In genomic region chr10:36280396-36280795, GRCh38 we compare ENCODE assay signal across 27 cellular contexts.
DNase-seq lines count a peak whose midpoint lies in the region; ATAC-seq and TF ChIP-seq lines count a peak whose summit lies in the region.
"Had no signal": no experiment of that assay in that cellular context is flagged by ENCODE, and none has a peak within 500 bp of the region (broad histone marks: within the 10 kb centered on the region; RNA-seq: fewer than 3 reads in every experiment).

No MANE protein-coding gene starts in this region.

- H4K8ac ChIP-seq in mesendoderm (ENCODE audit: low read depth, low read length), result no peak overlapping the region

- peaks cover 13% of the 10 kb centered on the region for H3K9me3 Mint-ChIP-seq in activated naive CD8-positive, alpha-beta T cell treated with anti-CD3 and anti-CD28 coated beads for 36 hours

- H2BK120ac ChIP-seq in mesendoderm (ENCODE audit: low read depth, low read length), result no peak overlapping the region

- H3K36me3 ChIP-seq in cardiac muscle cell, result no peaks in the 10 kb centered on the region
- no peaks in the 10 kb centered on the region for H3K36me3 ChIP-seq in heart left ventricle
- H3K36me3 ChIP-seq in mesendoderm (ENCODE audit: control insufficient read depth, insufficient read depth, low read length), result no peaks in the 10 kb centered on the region
- no peaks in the 10 kb centered on the region for H3K36me3 ChIP-seq in prostate gland
- H3K36me3 ChIP-seq: esophagus muscularis mucosa, heart right ventricle, thoracic aorta had no signal

- DNase-seq in cardiac muscle cell (ENCODE audit: low read depth in 1 of 2, low spot score in 1 of 2) (peak; percentile 22 to 44), heart left ventricle (no peak), astrocyte of the spinal cord (ENCODE audit: low read depth, low spot score) (peak; percentile 35), mesendoderm (peak; percentile 62), NCI-H345 treated with DMSO at 0.1 percent for 48 hours (lab: John Stamatoyannopoulos, UW; ENCODE audit: unreplicated experiment) (no peak), prostate gland (ENCODE audit: low spot score) (no peak), T-helper 2 cell (no peak)
- DNase-seq in activated naive CD8-positive, alpha-beta T cell treated with anti-CD3 and anti-CD28 coated beads for 36 hours, result no peak
- DNase-seq: 8988T; activated CD4-positive, alpha-beta memory T cell treated with anti-CD3 and anti-CD28 coated beads, Interleukin-2, amount 10 ng/mL, durations not matched to agents 7 days and 5 days; activated T-cell treated with anti-CD3 and anti-CD28 coated beads, Interleukin-2, amount 50 U/mL, for 48 hours; central memory CD4-positive, alpha-beta T cell; DMS79 treated with DMSO at 0.1 percent for 48 hours; effector CD4-positive, alpha-beta T cell; H9; heart right ventricle; KBM-7; natural killer cell; NCI-H2029 treated with DMSO at 0.1 percent for 48 hours; NCI-H510A; stimulated activated CD4-positive, alpha-beta T cell treated with anti-CD3 and anti-CD28 coated beads, Interleukin-12 subunit alpha, Interleukin-12 subunit beta, amount 100 ng/mL, for 4 hours had no signal

- no peak for ATAC-seq in heart left ventricle
- ATAC-seq: heart right ventricle, natural killer cell, WTC11 had no signal

- H3K27ac ChIP-seq in cardiac muscle cell, result peak overlapping the region; percentile 53
- no peak overlapping the region for H3K27ac ChIP-seq in heart left ventricle
- H3K27ac ChIP-seq in mesendoderm (ENCODE audit: low read depth, low read length), result no peak overlapping the region
- no peak overlapping the region for H3K27ac ChIP-seq in prostate gland
- H3K27ac ChIP-seq: esophagus muscularis mucosa, heart right ventricle, thoracic aorta had no signal

- no peak overlapping the region for H3K9ac ChIP-seq in mesendoderm (ENCODE audit: low read length)

- no peak overlapping the region for H2AK5ac ChIP-seq in mesendoderm (ENCODE audit: low read length)

- no peak for TF ChIP-seq CTCF in cardiac muscle cell (IDR thresholded peaks at IDR 0.05; ENCODE audit: low read depth, low read length)
- no peak for TF ChIP-seq CTCF in heart left ventricle (IDR thresholded peaks at IDR 0.05)
- no peak for TF ChIP-seq CTCF in astrocyte of the spinal cord (IDR thresholded peaks at IDR 0.05; ENCODE audit: low read depth, low read length)
- no peak for TF ChIP-seq CTCF in prostate gland (IDR thresholded peaks at IDR 0.05)

- no peak overlapping the region for H2BK15ac ChIP-seq in mesendoderm (replicated peaks; ENCODE audit: low read depth)

- H3K27me3 Mint-ChIP-seq in activated naive CD8-positive, alpha-beta T cell treated with anti-CD3 and anti-CD28 coated beads for 36 hours, result no peaks in the 10 kb centered on the region
- H3K27me3 Mint-ChIP-seq: activated CD4-positive, alpha-beta memory T cell treated with anti-CD3 and anti-CD28 coated beads, Interleukin-2, amount 10 ng/mL, durations not matched to agents 7 days and 5 days; activated naive CD8-positive, alpha-beta T cell; progenitor cell of endocrine pancreas had no signal

- H3K23ac ChIP-seq in mesendoderm (ENCODE audit: low read length), result no peak overlapping the region

- no peak overlapping the region for H3K18ac ChIP-seq in mesendoderm (ENCODE audit: low read length)

- peaks cover 6% of the 10 kb centered on the region for H3K4me1 ChIP-seq in cardiac muscle cell (ENCODE audit: low read depth)
- no peaks in the 10 kb centered on the region for H3K4me1 ChIP-seq in heart left ventricle
- H3K4me1 ChIP-seq in mesendoderm (ENCODE audit: control insufficient read depth, low read depth, low read length), result no peaks in the 10 kb centered on the region
- no peaks in the 10 kb centered on the region for H3K4me1 ChIP-seq in prostate gland (replicated peaks)
- H3K4me1 ChIP-seq: heart right ventricle had no signal

- H3K4me2 ChIP-seq in mesendoderm (ENCODE audit: low read length), result no peak overlapping the region

- intact Hi-C loops in heart left ventricle (cut with DNase I) (loop anchor here in 1 of 10 donors (10.0 kb wide), 1 partner anchor 86 kb away; no protein-coding TSS in a partner anchor), prostate gland (cut with DNase I) (no loop called here)

- H3K4me3 ChIP-seq in cardiac muscle cell (no peak overlapping the region), heart left ventricle (no peak overlapping the region), astrocyte of the spinal cord (ENCODE audit: low read depth, low read length) (no peak overlapping the region), mesendoderm (ENCODE audit: low read length) (no peak overlapping the region), prostate gland (no peak overlapping the region)
- H3K4me3 ChIP-seq: esophagus muscularis mucosa, heart right ventricle, thoracic aorta had no signal

- no peak overlapping the region for H2BK5ac ChIP-seq in mesendoderm (ENCODE audit: low read length)

- no peak overlapping the region for H3K56ac ChIP-seq in mesendoderm (ENCODE audit: low read length)

- WGBS in heart left ventricle, 4 donors, result 56 to 84% (median 72%) methylated on average over 1 of the region's 1 CpG
- WGBS in mesendoderm (ENCODE audit: extremely low coverage, insufficient coverage, low lambda C conversion rate), result no CpG with 5 or more reads among the region's 1 CpG
- 48% methylated on average over 1 of the region's 1 CpG for WGBS in prostate gland

- no peaks in the 10 kb centered on the region for H3K27me3 ChIP-seq in cardiac muscle cell
- no peaks in the 10 kb centered on the region for H3K27me3 ChIP-seq in heart left ventricle
- H3K27me3 ChIP-seq in mesendoderm (ENCODE audit: insufficient read depth, low read length, poor library complexity), result no peaks in the 10 kb centered on the region
- H3K27me3 ChIP-seq in prostate gland (replicated peaks; ENCODE audit: insufficient read depth), result no peaks in the 10 kb centered on the region
- H3K27me3 ChIP-seq: esophagus muscularis mucosa, heart right ventricle had no signal

- H3K4ac ChIP-seq in mesendoderm (ENCODE audit: low read depth, low read length), result no peak overlapping the region

- TF ChIP-seq POLR2A in heart left ventricle (IDR thresholded peaks at IDR 0.05) (no peak), prostate gland (IDR thresholded peaks at IDR 0.05) (no peak)

- H3K36me3 Mint-ChIP-seq in activated naive CD8-positive, alpha-beta T cell treated with anti-CD3 and anti-CD28 coated beads for 36 hours, result no peaks in the 10 kb centered on the region
- H3K36me3 Mint-ChIP-seq: activated naive CD8-positive, alpha-beta T cell; CD14-positive monocyte; natural killer cell had no signal

- H3K79me2 ChIP-seq in mesendoderm (ENCODE audit: control insufficient read depth, insufficient read depth, low read length), result no peaks in the 10 kb centered on the region

- H4K5ac ChIP-seq in mesendoderm (ENCODE audit: low read length), result no peak overlapping the region

- H3K4me3 Mint-ChIP-seq in activated naive CD8-positive, alpha-beta T cell treated with anti-CD3 and anti-CD28 coated beads for 36 hours, result no peak overlapping the region
- H3K4me3 Mint-ChIP-seq: activated CD4-positive, alpha-beta memory T cell treated with anti-CD3 and anti-CD28 coated beads, Interleukin-2, amount 10 ng/mL, durations not matched to agents 7 days and 5 days; activated naive CD8-positive, alpha-beta T cell; CD14-positive monocyte; H9; natural killer cell; WTC11 had no signal

- H3K9me3 ChIP-seq in cardiac muscle cell (ENCODE audit: low read depth) (no peaks in the 10 kb centered on the region), heart left ventricle (peaks cover 0 to 4% (median 0%) of the 10 kb centered on the region in 12 donors), prostate gland (no peaks in the 10 kb centered on the region)
- H3K9me3 ChIP-seq: esophagus muscularis mucosa, thoracic aorta had no signal

- H3K4me1 Mint-ChIP-seq in activated naive CD8-positive, alpha-beta T cell treated with anti-CD3 and anti-CD28 coated beads for 36 hours, result no peaks in the 10 kb centered on the region
- H3K4me1 Mint-ChIP-seq: activated CD4-positive, alpha-beta memory T cell treated with anti-CD3 and anti-CD28 coated beads, Interleukin-2, amount 10 ng/mL, durations not matched to agents 7 days and 5 days; CD14-positive monocyte; natural killer cell had no signal

- no peak overlapping the region for H3K27ac Mint-ChIP-seq in activated naive CD8-positive, alpha-beta T cell treated with anti-CD3 and anti-CD28 coated beads for 36 hours
- H3K27ac Mint-ChIP-seq: activated CD4-positive, alpha-beta memory T cell treated with anti-CD3 and anti-CD28 coated beads, Interleukin-2, amount 10 ng/mL, durations not matched to agents 7 days and 5 days; activated naive CD8-positive, alpha-beta T cell; CD14-positive monocyte; H9; natural killer cell; progenitor cell of endocrine pancreas; WTC11 had no signal

- no peaks in the 10 kb centered on the region for H3K79me1 ChIP-seq in mesendoderm (ENCODE audit: low read length)

- in situ Hi-C loops in astrocyte of the spinal cord (cut with HindIII; ENCODE audit: low sequenced_read_pairs), result no loop called here

Comparison
In these comparisons a context has a peak if more than half of its experiments do, and no peak if none do; other contexts are left out.
1. DNase-seq: peak in cardiac muscle cell (2 of 2), astrocyte of the spinal cord (single experiment) and mesendoderm (single experiment); none in heart left ventricle (0 of 5), NCI-H345 treated with DMSO at 0.1 percent for 48 hours (single experiment), activated naive CD8-positive, alpha-beta T cell treated with anti-CD3 and anti-CD28 coated beads for 36 hours (single experiment), prostate gland (single experiment) and T-helper 2 cell (0 of 5).